Comparison of ENCODE assay signal across 8 cellular contexts in genomic region chr7:17301491-17302101, GRCh38. TPM values are rescaled to one million over a fixed set of nuclear protein-coding genes. Genes with fewer than 3 reads are reported as not detected.
A peak's percentile ranks its signal among the peaks of the same experiment; 100 is the strongest.
DNase-seq lines count a peak whose midpoint lies in the region; ATAC-seq, FAIRE-seq and TF ChIP-seq lines count a peak whose summit lies in the region.

No MANE protein-coding gene starts in this region.

- H3K9me3 ChIP-seq in left lung: no peaks in the 10 kb centered on the region

- H3K4me1 Mint-ChIP-seq in stimulated activated effector memory CD8-positive, alpha-beta T cell treated with anti-CD3 and anti-CD28 coated beads, Interleukin-12 subunit alpha, Interleukin-12 subunit beta, amount 100 ng/mL, for 72 hours: peaks cover 31% of the 10 kb centered on the region

- intact Hi-C loops in left lung (cut with DNase I): loop anchor here in 1 of 2 donors (10.0 kb wide), 1 partner anchor 317 kb away; no protein-coding TSS in a partner anchor

- H3K27me3 ChIP-seq in left lung: no peaks in the 10 kb centered on the region

- H3K36me3 ChIP-seq in left lung: no peaks in the 10 kb centered on the region

- peak overlapping the region; percentile 97 to 98 for H3K27ac ChIP-seq in left lung

- H3K4me3 ChIP-seq in GM12864 (ENCODE audit: low read depth, low read length): no peak overlapping the region; the same call in 1 of the 2 replicates
- peak overlapping the region; percentile 80 to 86 for H3K4me3 ChIP-seq in left lung

- peak; percentile 97 for FAIRE-seq in A204.1 (lab: Jason Lieb, UNC)

- ATAC-seq in left lung: no peak
- no peak for ATAC-seq in stimulated activated effector memory CD8-positive, alpha-beta T cell treated with anti-CD3 and anti-CD28 coated beads, Interleukin-12 subunit alpha, Interleukin-12 subunit beta, amount 100 ng/mL, for 72 hours
- ATAC-seq in GM18868 (IDR thresholded peaks at IDR 0.05; ENCODE audit: unreplicated experiment): no peak
- no peak for ATAC-seq in GM18502 (IDR thresholded peaks at IDR 0.05; ENCODE audit: poor library complexity, unreplicated experiment)

- peaks cover 3% of the 10 kb centered on the region for H3K9me3 Mint-ChIP-seq in stimulated activated effector memory CD8-positive, alpha-beta T cell treated with anti-CD3 and anti-CD28 coated beads, Interleukin-12 subunit alpha, Interleukin-12 subunit beta, amount 100 ng/mL, for 72 hours

- H3K4me1 ChIP-seq in left lung: peaks cover 28 to 57% of the 10 kb centered on the region in 2 donors

- peaks cover 17% of the 10 kb centered on the region for H3K36me3 Mint-ChIP-seq in stimulated activated effector memory CD8-positive, alpha-beta T cell treated with anti-CD3 and anti-CD28 coated beads, Interleukin-12 subunit alpha, Interleukin-12 subunit beta, amount 100 ng/mL, for 72 hours

- peak overlapping the region; percentile 81 for H3K4me3 Mint-ChIP-seq in stimulated activated effector memory CD8-positive, alpha-beta T cell treated with anti-CD3 and anti-CD28 coated beads, Interleukin-12 subunit alpha, Interleukin-12 subunit beta, amount 100 ng/mL, for 72 hours

- no peak overlapping the region for H3K27ac Mint-ChIP-seq in stimulated activated effector memory CD8-positive, alpha-beta T cell treated with anti-CD3 and anti-CD28 coated beads, Interleukin-12 subunit alpha, Interleukin-12 subunit beta, amount 100 ng/mL, for 72 hours

- TF ChIP-seq CTCF in GM12864 (IDR thresholded peaks at IDR 0.05; ENCODE audit: low read depth, low read length, missing control alignments) (peak; percentile 33), left lung (IDR thresholded peaks at IDR 0.05) (peak; percentile 39 to 64)

- no peak for DNase-seq in GM12864 (ENCODE audit: low read depth)
- peak; percentile 44 for DNase-seq in RPMI7951 (ENCODE audit: low read depth)
- DNase-seq in astrocyte of the hippocampus (ENCODE audit: low read depth, low spot score): peak; percentile 67
- DNase-seq in left lung: no peak
- DNase-seq in stimulated activated effector memory CD8-positive, alpha-beta T cell treated with anti-CD3 and anti-CD28 coated beads, Interleukin-12 subunit alpha, Interleukin-12 subunit beta, amount 100 ng/mL, for 72 hours (ENCODE audit: low spot score in 2 of 2): peak in 1 of 2 donors; percentile 16

RNA-seq across cellular contexts. Expression of gene AHR, which starts 3.1 kb away (rescaled TPM):
- 96.6 and 113 TPM in 2 replicates for total RNA-seq in RPMI7951 (2014; rRNA removed; shearing (Covaris generic))
- 100 to 1,000 TPM; 163 to 200 TPM for total RNA-seq in left lung

Comparison
In these comparisons a context has a peak if more than half of its experiments do, and no peak if none do; other contexts are left out.
1. DNase-seq: peak in RPMI7951 (single experiment) and astrocyte of the hippocampus (single experiment); none in GM12864 (single experiment) and left lung (0 of 2).